15 cellular contexts compared by ENCODE assay signal in the genomic region with DNA sequence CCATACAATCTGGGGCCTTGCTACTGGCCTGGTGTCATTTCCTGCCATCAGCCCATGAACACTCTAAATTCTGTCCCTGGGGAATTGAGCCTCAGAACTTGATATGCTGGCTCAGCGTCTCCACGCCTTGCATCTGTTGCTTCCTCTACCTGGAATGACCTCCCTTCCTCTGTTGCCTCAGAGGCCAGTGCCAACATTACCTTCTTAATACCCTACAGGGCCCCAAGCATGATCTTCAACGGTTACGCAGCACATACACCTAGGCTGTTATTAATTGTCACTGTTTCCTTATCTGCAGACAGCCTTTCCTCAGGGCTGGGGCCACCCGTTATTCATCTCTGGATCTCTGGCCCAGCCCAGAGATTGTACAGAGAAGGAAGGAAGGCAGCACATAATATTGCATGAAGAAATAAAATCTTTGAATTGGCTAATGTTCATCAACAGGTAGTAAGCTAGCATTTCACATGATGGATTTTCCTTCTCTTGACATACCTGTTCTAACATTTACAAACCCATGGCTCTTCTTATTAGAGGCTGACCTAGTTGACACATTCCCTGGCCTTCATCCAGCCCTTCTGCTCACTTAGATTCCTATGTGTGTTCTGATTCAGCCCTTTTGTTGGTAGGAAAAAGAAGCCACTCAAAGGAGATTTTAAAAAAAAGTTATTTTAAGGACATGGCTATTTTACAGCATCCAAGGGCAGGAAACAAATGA. TPM values are rescaled to one million over a fixed set of nuclear protein-coding genes. Genes with fewer than 3 reads are reported as not detected.
DNase-seq lines count a peak whose midpoint lies in the region; ATAC-seq and TF ChIP-seq lines count a peak whose summit lies in the region.
"Had no signal": no experiment of that assay in that cellular context is flagged by ENCODE, and none has a peak within 500 bp of the region (broad histone marks: within the 10 kb centered on the region; RNA-seq: fewer than 3 reads in every experiment).

No MANE protein-coding gene starts in this region.

- no peak overlapping the region for H3K14ac ChIP-seq in IMR-90 (replicated peaks; ENCODE audit: low read depth, low read length)

- no peak overlapping the region for H3K4ac ChIP-seq in IMR-90 (ENCODE audit: low read depth, low read length)

- no peaks in the 10 kb centered on the region for H3K79me1 ChIP-seq in IMR-90 (ENCODE audit: low read depth in 1 of 2, low read length in 2 of 2)

- no peak overlapping the region for H4K91ac ChIP-seq in IMR-90 (ENCODE audit: insufficient read depth, low read depth, low read length)

- H2BK15ac ChIP-seq in IMR-90 (ENCODE audit: low read depth, low read length), result no peak overlapping the region

- TF ChIP-seq POLR2A in IMR-90 (IDR thresholded peaks at IDR 0.05; ENCODE audit: low read depth, low read length) (no peak), Peyer's patch (IDR thresholded peaks at IDR 0.05) (no peak)

- H4K5ac ChIP-seq in IMR-90 (ENCODE audit: low read depth, low read length), result no peak overlapping the region

- H3K27me3 ChIP-seq in BLaER1 (no peaks in the 10 kb centered on the region), IMR-90 (ENCODE audit: control insufficient read depth, insufficient read depth, low read length) (peaks cover 2% of the 10 kb centered on the region; the same call in 1 of the 2 replicates), WERI-Rb-1 (ENCODE audit: insufficient read depth, low read depth, severe bottlenecking) (no peaks in the 10 kb centered on the region), hepatocyte (no peaks in the 10 kb centered on the region), Peyer's patch (no peaks in the 10 kb centered on the region)
- H3K27me3 ChIP-seq: gastrocnemius medialis had no signal

- intact Hi-C loops in IMR-90 (cut with micrococcal nuclease), result no loop called here

- POLR2A ChIA-PET in IMR-90 (lab: Charles Lee; ENCODE audit: unreplicated experiment), result no interaction called here

- in situ Hi-C loops in IMR-90 (cut with MboI; ENCODE audit: low sequenced_read_pairs), result loop anchor here (25.0 kb wide), 1 partner anchor 1471 kb away; no protein-coding TSS in a partner anchor

- H4K8ac ChIP-seq in IMR-90 (ENCODE audit: low read depth in 2 of 2, low read length in 2 of 2), result no peak overlapping the region

- no peaks in the 10 kb centered on the region for H3K9me1 ChIP-seq in IMR-90 (ENCODE audit: insufficient read depth, low read length)

- no peak overlapping the region for H2BK20ac ChIP-seq in IMR-90 (ENCODE audit: low read depth, low read length)

- H2AFZ ChIP-seq in IMR-90 (replicated peaks; ENCODE audit: low read length, poor library complexity) (no peak overlapping the region), hepatocyte (no peak overlapping the region)

- no peak overlapping the region for H3K23ac ChIP-seq in IMR-90 (ENCODE audit: low read depth, low read length)

- no peak overlapping the region for H2AK9ac ChIP-seq in IMR-90 (replicated peaks; ENCODE audit: low read depth, low read length, poor library complexity)

- H3K9me3 Mint-ChIP-seq in glutamatergic neuron (ENCODE audit: unreplicated experiment), result no peaks in the 10 kb centered on the region
- H3K9me3 Mint-ChIP-seq: naive thymus-derived CD8-positive, alpha-beta T cell; stimulated activated naive CD8-positive, alpha-beta T cell treated with anti-CD3 and anti-CD28 coated beads, Interleukin-15, Interleukin-2, amounts not matched to agents 100 ng/mL and 50 ng/mL, for 24 hours had no signal

- H3K36me3 Mint-ChIP-seq in glutamatergic neuron (ENCODE audit: unreplicated experiment), result no peaks in the 10 kb centered on the region
- H3K36me3 Mint-ChIP-seq: naive thymus-derived CD8-positive, alpha-beta T cell had no signal

- no peak for TF ChIP-seq RAD21 in IMR-90 (IDR thresholded peaks at IDR 0.05; ENCODE audit: low read length)

- 100% methylated on average over 1 of the region's 5 CpGs; no CpG with 5 or more reads in 1 of the 2 experiments for WGBS in IMR-90 (ENCODE audit: extremely low coverage in 2 of 2, insufficient read length in 1 of 2), 2 experiments
- 69% methylated on average over 5 of the region's 5 CpGs for WGBS in hepatocyte (ENCODE audit: low lambda C conversion rate, missing lambda C conversion rate)

- H3K36me3 ChIP-seq in BLaER1, result no peaks in the 10 kb centered on the region
- no peaks in the 10 kb centered on the region for H3K36me3 ChIP-seq in IMR-90 (ENCODE audit: control insufficient read depth, insufficient read depth, low read length)
- H3K36me3 ChIP-seq in WERI-Rb-1, result no peaks in the 10 kb centered on the region
- no peaks in the 10 kb centered on the region for H3K36me3 ChIP-seq in hepatocyte (replicated peaks; ENCODE audit: insufficient read depth, low read depth)
- H3K36me3 ChIP-seq in Peyer's patch, result no peaks in the 10 kb centered on the region
- H3K36me3 ChIP-seq: gastrocnemius medialis had no signal

- H3K4me3 Mint-ChIP-seq in glutamatergic neuron (ENCODE audit: unreplicated experiment), result no peak overlapping the region
- H3K4me3 Mint-ChIP-seq: naive thymus-derived CD8-positive, alpha-beta T cell; stimulated activated naive CD8-positive, alpha-beta T cell treated with anti-CD3 and anti-CD28 coated beads, Interleukin-15, Interleukin-2, amounts not matched to agents 100 ng/mL and 50 ng/mL, for 24 hours had no signal

- ATAC-seq in IMR-90 (ENCODE audit: low read depth), result no peak
- ATAC-seq: gastrocnemius medialis; naive thymus-derived CD8-positive, alpha-beta T cell; sciatic nerve had no signal

- H3K9ac ChIP-seq in BLaER1 (no peak overlapping the region), IMR-90 (ENCODE audit: low read depth, low read length) (no peak overlapping the region)

- no peaks in the 10 kb centered on the region for H3K9me3 ChIP-seq in BLaER1
- H3K9me3 ChIP-seq in IMR-90 (ENCODE audit: control insufficient read depth, insufficient read depth, low read length), result no peaks in the 10 kb centered on the region
- no peaks in the 10 kb centered on the region for H3K9me3 ChIP-seq in WERI-Rb-1 (ENCODE audit: severe bottlenecking)
- no peaks in the 10 kb centered on the region for H3K9me3 ChIP-seq in hepatocyte (ENCODE audit: low read depth)
- H3K9me3 ChIP-seq in Peyer's patch, result no peaks in the 10 kb centered on the region
- H3K9me3 ChIP-seq: gastrocnemius medialis had no signal

- no peak overlapping the region for H2BK5ac ChIP-seq in IMR-90 (ENCODE audit: low read depth, low read length, poor library complexity, severe bottlenecking)

- no peak overlapping the region for H3K27ac Mint-ChIP-seq in glutamatergic neuron (ENCODE audit: unreplicated experiment)
- H3K27ac Mint-ChIP-seq: naive thymus-derived CD8-positive, alpha-beta T cell; stimulated activated naive CD8-positive, alpha-beta T cell treated with anti-CD3 and anti-CD28 coated beads, Interleukin-15, Interleukin-2, amounts not matched to agents 100 ng/mL and 50 ng/mL, for 24 hours had no signal

- dilution Hi-C loops in IMR-90 (cut with HindIII; ENCODE audit: low sequenced_read_pairs, unreplicated experiment), result no loop called here

- H2BK120ac ChIP-seq in IMR-90 (ENCODE audit: low read depth, low read length), result no peak overlapping the region

- H3K27me3 Mint-ChIP-seq in glutamatergic neuron (ENCODE audit: unreplicated experiment), result no peaks in the 10 kb centered on the region

- H3K4me3 ChIP-seq in BLaER1 (no peak overlapping the region), IMR-90 (ENCODE audit: insufficient read depth, low read depth, low read length) (no peak overlapping the region), WERI-Rb-1 (ENCODE audit: low read depth, low read length) (no peak overlapping the region), hepatocyte (no peak overlapping the region), Peyer's patch (no peak overlapping the region)
- H3K4me3 ChIP-seq: gastrocnemius medialis had no signal

- H3K56ac ChIP-seq in IMR-90 (ENCODE audit: extremely low read depth, insufficient read depth, low read length), result no peak overlapping the region

- TF ChIP-seq CTCF in IMR-90 (conservative IDR thresholded peaks at IDR 0.05; ENCODE audit: low read depth, low read length) (no peak), WERI-Rb-1 (IDR thresholded peaks at IDR 0.05; ENCODE audit: low read depth, low read length) (no peak), hepatocyte (IDR thresholded peaks at IDR 0.05; ENCODE audit: poor library complexity) (no peak), glutamatergic neuron (IDR thresholded peaks at IDR 0.05; ENCODE audit: partially characterized antibody, unreplicated experiment) (no peak), Peyer's patch (IDR thresholded peaks at IDR 0.05) (no peak)

- H3K18ac ChIP-seq in IMR-90 (ENCODE audit: low read depth, low read length), result no peak overlapping the region

- peak overlapping the region; percentile 31 for H3K4me2 ChIP-seq in BLaER1
- no peak overlapping the region for H3K4me2 ChIP-seq in IMR-90 (ENCODE audit: low read depth, low read length)
- no peak overlapping the region for H3K4me2 ChIP-seq in hepatocyte

- CTCF ChIA-PET in IMR-90 (lab: Yijun Ruan, JAX), result interaction anchor here (1.7 kb wide), 1 partner anchor 151 kb away, joined by 5 read pairs; no protein-coding TSS in a partner anchor

- H4K20me1 ChIP-seq in BLaER1, result no peaks in the 10 kb centered on the region
- no peaks in the 10 kb centered on the region for H4K20me1 ChIP-seq in IMR-90 (ENCODE audit: insufficient read depth, low read length)
- no peaks in the 10 kb centered on the region for H4K20me1 ChIP-seq in hepatocyte (ENCODE audit: insufficient read depth, poor library complexity, severe bottlenecking)

- DNase-seq in IMR-90, result peak; percentile 42
- peak; percentile 74 for DNase-seq in WERI-Rb-1
- peak; percentile 30 for DNase-seq in hepatocyte (ENCODE audit: low spot score)
- DNase-seq in glutamatergic neuron, result no peak
- no peak for DNase-seq in NK-92 (lab: John Stamatoyannopoulos, UW; ENCODE audit: unreplicated experiment)
- no peak for DNase-seq in NCI-H2227 treated with DMSO at 0.1 percent for 48 hours (lab: John Stamatoyannopoulos, UW)
- DNase-seq in Peyer's patch, result no peak
- DNase-seq: gastrocnemius medialis; kidney; naive thymus-derived CD8-positive, alpha-beta T cell; NCI-H187 treated with DMSO at 0.1 percent for 48 hours had no signal

- BruUV-seq in IMR-90 (replicated peaks; lab: Mats Ljungman, UMichigan), result no TSS peak

- H3K4me1 ChIP-seq in BLaER1 (peaks cover 14% of the 10 kb centered on the region), IMR-90 (ENCODE audit: control insufficient read depth, insufficient read depth, low read length) (no peaks in the 10 kb centered on the region; the same call in 1 of the 2 replicates), hepatocyte (ENCODE audit: insufficient read depth) (peaks cover 11% of the 10 kb centered on the region), Peyer's patch (no peaks in the 10 kb centered on the region)

- H3K4me1 Mint-ChIP-seq in glutamatergic neuron (ENCODE audit: low read depth, unreplicated experiment), result peaks cover 3% of the 10 kb centered on the region
- H3K4me1 Mint-ChIP-seq: naive thymus-derived CD8-positive, alpha-beta T cell had no signal

- no peaks in the 10 kb centered on the region for H3K9me2 ChIP-seq in hepatocyte (replicated peaks; ENCODE audit: insufficient read depth)

- no peaks in the 10 kb centered on the region for H3K79me2 ChIP-seq in hepatocyte

- H2AK5ac ChIP-seq in IMR-90 (ENCODE audit: low read depth, low read length), result no peak overlapping the region

- H3K27ac ChIP-seq in BLaER1 (no peak overlapping the region), IMR-90 (ENCODE audit: insufficient read depth, low read length) (no peak overlapping the region), WERI-Rb-1 (no peak overlapping the region), hepatocyte (peak overlapping the region; percentile 64), Peyer's patch (no peak overlapping the region)
- H3K27ac ChIP-seq: C4-2B, gastrocnemius medialis had no signal

RNA-seq across cellular contexts. Expression of gene RNF182, which starts 8.4 kb away (rescaled TPM):
- 6.4 and 9.1 TPM in 2 replicates for total RNA-seq in IMR-90 (2012; rRNA removed)
- 3.0 and 4.1 TPM in 2 replicates for polyA plus RNA-seq in IMR-90 (2012; rRNA removed)
- polyA plus RNA-seq in IMR-90 (2012; cell fraction: cytosol; rRNA removed), result 1.5 and 3.6 TPM in 2 replicates
- 0.94 and 4.0 TPM in 2 replicates for polyA plus RNA-seq in IMR-90 (2012; cell fraction: nucleus; rRNA removed; ENCODE audit: low replicate concordance)
- 1.2 and 2.0 TPM in 2 replicates for total RNA-seq in hepatocyte
- polyA plus RNA-seq in hepatocyte, result 0.40 TPM in 1 of 2 replicates, not detected in the other
- total RNA-seq in glutamatergic neuron (ENCODE audit: unreplicated experiment), result 1.8 TPM
- not detected for total RNA-seq in Peyer's patch
- total RNA-seq: naive thymus-derived CD8-positive, alpha-beta T cell had no signal
- polyA plus RNA-seq: naive thymus-derived CD8-positive, alpha-beta T cell had no signal

Comparison
In these comparisons a context has a peak if more than half of its experiments do, and no peak if none do; other contexts are left out.
1. DNase-seq: peak in IMR-90 (single experiment), WERI-Rb-1 (single experiment) and hepatocyte (single experiment); none in glutamatergic neuron (single experiment), NK-92 (single experiment), NCI-H2227 treated with DMSO at 0.1 percent for 48 hours (single experiment) and Peyer's patch (0 of 3).